In genomic region chr13:106867249-106867648, GRCh38 we compare ENCODE assay signal across 12 cellular contexts.
DNase-seq lines count a peak whose midpoint lies in the region; ATAC-seq and TF ChIP-seq lines count a peak whose summit lies in the region.
"Had no signal": no experiment of that assay in that cellular context is flagged by ENCODE, and none has a peak within 500 bp of the region (broad histone marks: within the 10 kb centered on the region; RNA-seq: fewer than 3 reads in every experiment).

No MANE protein-coding gene starts in this region.

- H3K36me3 ChIP-seq in prostate gland = no peaks in the 10 kb centered on the region

- ATAC-seq in GM18867 (IDR thresholded peaks at IDR 0.05; ENCODE audit: unreplicated experiment) = no peak
- ATAC-seq: Panc1 had no signal

- no peak for TF ChIP-seq POLR2A in prostate gland (IDR thresholded peaks at IDR 0.05)

- H3K4me3 ChIP-seq in AG10803 (ENCODE audit: low read length) = no peak overlapping the region
- H3K4me3 ChIP-seq in prostate gland = peak overlapping the region; percentile 6 to 20

- DNase-seq in AG10803 (ENCODE audit: low read depth) (no peak), SK-N-DZ (ENCODE audit: low spot score) (peak; percentile 66), globus pallidus (ENCODE audit: low spot score) (peak; percentile 4), prostate gland (ENCODE audit: low spot score) (no peak), GM03348 (ENCODE audit: low spot score) (no peak)
- no peak for DNase-seq in activated CD4-positive, alpha-beta T cell treated with anti-CD3 and anti-CD28 coated beads for 1 hour
- DNase-seq in effector CD8-positive, alpha-beta T cell (lab: John Stamatoyannopoulos, UW) = no peak
- DNase-seq: activated B cell treated with CpG ODN at 0.5 μM for 24 hours; CD4-positive, CD25-positive, alpha-beta regulatory T cell; NCI-H187 treated with DMSO at 0.1 percent for 48 hours had no signal

- 0 out of 2 replicates have a peak, but pooled peaks have one; percentile 1 for TF ChIP-seq CTCF in AG10803 (conservative IDR thresholded peaks at IDR 0.05; ENCODE audit: low read length)
- TF ChIP-seq CTCF in prostate gland (IDR thresholded peaks at IDR 0.05) = peak in 1 of 4 experiments; percentile 48

- intact Hi-C loops in prostate gland (cut with DNase I) = no loop called here

- WGBS in prostate gland = 3% methylated on average over 13 of the region's 13 CpGs

- no peaks in the 10 kb centered on the region for H3K4me1 ChIP-seq in prostate gland (replicated peaks)

- no peaks in the 10 kb centered on the region for H3K27me3 ChIP-seq in prostate gland (replicated peaks; ENCODE audit: insufficient read depth)

- H3K9me3 ChIP-seq in prostate gland = no peaks in the 10 kb centered on the region

- H3K27ac ChIP-seq in prostate gland = no peak overlapping the region

Comparison
In these comparisons a context has a peak if more than half of its experiments do, and no peak if none do; other contexts are left out.
1. DNase-seq: peak in SK-N-DZ (single experiment) and globus pallidus (single experiment); none in AG10803 (single experiment), prostate gland (single experiment), GM03348 (single experiment), activated CD4-positive, alpha-beta T cell treated with anti-CD3 and anti-CD28 coated beads for 1 hour (single experiment) and effector CD8-positive, alpha-beta T cell (single experiment).